Comparison of ENCODE assay signal across 9 cellular contexts in genomic region chr17:13931111-13931526, GRCh38.
DNase-seq lines count a peak whose midpoint lies in the region; ATAC-seq, FAIRE-seq and TF ChIP-seq lines count a peak whose summit lies in the region.
"Had no signal": no experiment of that assay in that cellular context is flagged by ENCODE, and none has a peak within 500 bp of the region (broad histone marks: within the 10 kb centered on the region; RNA-seq: fewer than 3 reads in every experiment).

No MANE protein-coding gene starts in this region.

- H3K4me3 ChIP-seq in AG10803 (ENCODE audit: low read length): no peak overlapping the region
- H3K4me3 ChIP-seq in choroid plexus epithelial cell (ENCODE audit: low read depth, low read length): no peak overlapping the region

- DNase-seq in AG10803 (ENCODE audit: low read depth) (peak; percentile 89), LHCN-M2 (ENCODE audit: low read depth) (peak; percentile 99), choroid plexus epithelial cell (ENCODE audit: low read depth) (peak; percentile 39), memory B cell (ENCODE audit: low spot score in 2 of 2) (peak; percentile 21 to 64), urothelium cell line (ENCODE audit: low spot score) (no peak), NCI-H187 (lab: John Stamatoyannopoulos, UW) (no peak)
- no peak for DNase-seq in activated CD8-positive, alpha-beta T cell treated with anti-CD3 and anti-CD28 coated beads, Interleukin-2, amount 10 ng/mL, durations not matched to agents 7 days and 5 days
- no peak for DNase-seq in activated CD4-positive, alpha-beta memory T cell treated with anti-CD3 and anti-CD28 coated beads, Interleukin-2, amount 10 ng/mL, durations not matched to agents 7 days and 5 days

- H3K4me1 Mint-ChIP-seq in memory B cell: peaks cover 27% of the 10 kb centered on the region
- no peaks in the 10 kb centered on the region for H3K4me1 Mint-ChIP-seq in activated CD8-positive, alpha-beta T cell treated with anti-CD3 and anti-CD28 coated beads, Interleukin-2, amount 10 ng/mL, durations not matched to agents 7 days and 5 days (ENCODE audit: low read depth)
- H3K4me1 Mint-ChIP-seq in activated CD4-positive, alpha-beta memory T cell treated with anti-CD3 and anti-CD28 coated beads, Interleukin-2, amount 10 ng/mL, durations not matched to agents 7 days and 5 days: peaks cover 1% of the 10 kb centered on the region

- peak overlapping the region; percentile 99 for H3K27ac Mint-ChIP-seq in memory B cell
- H3K27ac Mint-ChIP-seq in activated CD8-positive, alpha-beta T cell treated with anti-CD3 and anti-CD28 coated beads, Interleukin-2, amount 10 ng/mL, durations not matched to agents 7 days and 5 days: no peak overlapping the region
- no peak overlapping the region for H3K27ac Mint-ChIP-seq in activated CD4-positive, alpha-beta memory T cell treated with anti-CD3 and anti-CD28 coated beads, Interleukin-2, amount 10 ng/mL, durations not matched to agents 7 days and 5 days

- peaks cover 2% of the 10 kb centered on the region for H3K9me3 Mint-ChIP-seq in memory B cell
- H3K9me3 Mint-ChIP-seq in activated CD8-positive, alpha-beta T cell treated with anti-CD3 and anti-CD28 coated beads, Interleukin-2, amount 10 ng/mL, durations not matched to agents 7 days and 5 days (ENCODE audit: insufficient read depth): peaks cover 12% of the 10 kb centered on the region
- peaks cover 7% of the 10 kb centered on the region for H3K9me3 Mint-ChIP-seq in activated CD4-positive, alpha-beta memory T cell treated with anti-CD3 and anti-CD28 coated beads, Interleukin-2, amount 10 ng/mL, durations not matched to agents 7 days and 5 days

- CTCF ChIA-PET in activated CD8-positive, alpha-beta T cell treated with anti-CD3 and anti-CD28 coated beads, Interleukin-2, amount 10 ng/mL, durations not matched to agents 7 days and 5 days (lab: Charles Lee): no interaction called here
- CTCF ChIA-PET in activated CD4-positive, alpha-beta memory T cell treated with anti-CD3 and anti-CD28 coated beads, Interleukin-2, amount 10 ng/mL, durations not matched to agents 7 days and 5 days (lab: Charles Lee): no interaction called here

- no peak for FAIRE-seq in urothelium cell line (lab: Jason Lieb, UNC)
- FAIRE-seq: GM19239 had no signal

- peaks cover 2% of the 10 kb centered on the region for H3K36me3 Mint-ChIP-seq in memory B cell
- peaks cover 4% of the 10 kb centered on the region for H3K36me3 Mint-ChIP-seq in activated CD8-positive, alpha-beta T cell treated with anti-CD3 and anti-CD28 coated beads, Interleukin-2, amount 10 ng/mL, durations not matched to agents 7 days and 5 days (ENCODE audit: low read depth)
- peaks cover 7% of the 10 kb centered on the region for H3K36me3 Mint-ChIP-seq in activated CD4-positive, alpha-beta memory T cell treated with anti-CD3 and anti-CD28 coated beads, Interleukin-2, amount 10 ng/mL, durations not matched to agents 7 days and 5 days (ENCODE audit: low read depth)

- no peaks in the 10 kb centered on the region for H3K27me3 Mint-ChIP-seq in memory B cell
- H3K27me3 Mint-ChIP-seq in activated CD8-positive, alpha-beta T cell treated with anti-CD3 and anti-CD28 coated beads, Interleukin-2, amount 10 ng/mL, durations not matched to agents 7 days and 5 days (ENCODE audit: low read depth): no peaks in the 10 kb centered on the region
- H3K27me3 Mint-ChIP-seq in activated CD4-positive, alpha-beta memory T cell treated with anti-CD3 and anti-CD28 coated beads, Interleukin-2, amount 10 ng/mL, durations not matched to agents 7 days and 5 days: no peaks in the 10 kb centered on the region

- ATAC-seq in memory B cell (ENCODE audit: low read depth): peak; percentile 83
- no peak for ATAC-seq in activated CD8-positive, alpha-beta T cell treated with anti-CD3 and anti-CD28 coated beads, Interleukin-2, amount 10 ng/mL, durations not matched to agents 7 days and 5 days

- TF ChIP-seq CTCF in AG10803 (conservative IDR thresholded peaks at IDR 0.05; ENCODE audit: low read length) (no peak), choroid plexus epithelial cell (conservative IDR thresholded peaks at IDR 0.05; ENCODE audit: low read depth, low read length) (no peak)

- no peak overlapping the region for H3K4me3 Mint-ChIP-seq in memory B cell
- H3K4me3 Mint-ChIP-seq in activated CD8-positive, alpha-beta T cell treated with anti-CD3 and anti-CD28 coated beads, Interleukin-2, amount 10 ng/mL, durations not matched to agents 7 days and 5 days: no peak overlapping the region
- no peak overlapping the region for H3K4me3 Mint-ChIP-seq in activated CD4-positive, alpha-beta memory T cell treated with anti-CD3 and anti-CD28 coated beads, Interleukin-2, amount 10 ng/mL, durations not matched to agents 7 days and 5 days

- POLR2A ChIA-PET in activated CD8-positive, alpha-beta T cell treated with anti-CD3 and anti-CD28 coated beads, Interleukin-2, amount 10 ng/mL, durations not matched to agents 7 days and 5 days (lab: Charles Lee): no interaction called here
- POLR2A ChIA-PET in activated CD4-positive, alpha-beta memory T cell treated with anti-CD3 and anti-CD28 coated beads, Interleukin-2, amount 10 ng/mL, durations not matched to agents 7 days and 5 days (lab: Charles Lee): no interaction called here

Comparison
In these comparisons a context has a peak if more than half of its experiments do, and no peak if none do; other contexts are left out.
1. DNase-seq: peak in AG10803 (single experiment), LHCN-M2 (single experiment), choroid plexus epithelial cell (single experiment) and memory B cell (2 of 2); none in activated CD8-positive, alpha-beta T cell treated with anti-CD3 and anti-CD28 coated beads, Interleukin-2, amount 10 ng/mL, durations not matched to agents 7 days and 5 days (single experiment), urothelium cell line (single experiment), NCI-H187 (0 of 2) and activated CD4-positive, alpha-beta memory T cell treated with anti-CD3 and anti-CD28 coated beads, Interleukin-2, amount 10 ng/mL, durations not matched to agents 7 days and 5 days (single experiment).